ENCODE assay signal across 8 cellular contexts in genomic region chr9:129626944-129627297, GRCh38. TPM values are rescaled to one million over a fixed set of nuclear protein-coding genes. Genes with fewer than 3 reads are reported as not detected.
DNase-seq lines count a peak whose midpoint lies in the region; ATAC-seq lines count a peak whose summit lies in the region.

No MANE protein-coding gene starts in this region.

- peak overlapping the region; percentile 81 for H3K4me3 ChIP-seq in iPS-18a (ENCODE audit: low read length)
- H3K4me3 ChIP-seq in stomach smooth muscle (ENCODE audit: low read length in 2 of 2), result peak overlapping the region; percentile 92 to 97

- peaks cover 8% of the 10 kb centered on the region for H3K4me1 ChIP-seq in iPS-18a (ENCODE audit: control insufficient read depth, low read depth, low read length)
- H3K4me1 ChIP-seq in stomach smooth muscle (ENCODE audit: control insufficient read depth, insufficient read depth, low read length), result peaks cover 48% of the 10 kb centered on the region

- WGBS in adipose tissue, 3 donors, result 4 to 7% (median 4%) methylated on average over 8 of the region's 8 CpGs

- peak overlapping the region; percentile 29 for H3K27ac ChIP-seq in adipose tissue (ENCODE audit: low read depth, low read length)
- H3K27ac ChIP-seq in iPS-18a (ENCODE audit: low read length), result peak overlapping the region; percentile 72
- peak overlapping the region; percentile 89 for H3K27ac ChIP-seq in stomach smooth muscle (ENCODE audit: low read length)

- in situ Hi-C loops in KBM-7 (cut with MboI; ENCODE audit: low pct_unique_long_range_greater_than_20kb, low sequenced_read_pairs), result no loop called here

- H3K9ac ChIP-seq in iPS-18a (ENCODE audit: low read length) (peak overlapping the region; percentile 83), stomach smooth muscle (ENCODE audit: low read length in 2 of 2) (peak overlapping the region; percentile 84 to 93)

- peak; percentile 4 for ATAC-seq in GM18511 (IDR thresholded peaks at IDR 0.05; ENCODE audit: unreplicated experiment)
- no peak for ATAC-seq in HG03457 (IDR thresholded peaks at IDR 0.05; ENCODE audit: unreplicated experiment)

- peaks cover 4% of the 10 kb centered on the region for H3K36me3 ChIP-seq in iPS-18a (ENCODE audit: control insufficient read depth, low read depth, low read length)
- peaks cover 0 to 3% of the 10 kb centered on the region in 2 donors for H3K36me3 ChIP-seq in stomach smooth muscle (ENCODE audit: control insufficient read depth in 2 of 2, insufficient read depth in 2 of 2, low read length in 2 of 2)

- DNase-seq in KBM-7, result peak; percentile 60
- DNase-seq in activated CD4-positive, CD25-positive, alpha-beta regulatory T cell (lab: John Stamatoyannopoulos, UW), result no peak
- DNase-seq in GF-D8 (lab: John Stamatoyannopoulos, UW), result no peak

- H3K9me3 ChIP-seq in iPS-18a (ENCODE audit: control insufficient read depth, low read depth, low read length) (no peaks in the 10 kb centered on the region), stomach smooth muscle (ENCODE audit: control insufficient read depth in 2 of 2, low read length in 2 of 2) (no peaks in the 10 kb centered on the region)

- H3K27me3 ChIP-seq in iPS-18a (ENCODE audit: control insufficient read depth, insufficient read depth, low read length) (peaks cover 3% of the 10 kb centered on the region), stomach smooth muscle (ENCODE audit: control insufficient read depth in 1 of 2, insufficient read depth in 2 of 2, low read length in 2 of 2) (no peaks in the 10 kb centered on the region)

RNA-seq across cellular contexts. Expression of gene NTMT1, which starts 1.0 kb away (rescaled TPM):
- 10 to 100 TPM; 34.2 to 44.5 (median 35.5) TPM for polyA plus RNA-seq in adipose tissue

RNA-seq across cellular contexts. Expression of gene C9orf50, which starts 6.0 kb away (rescaled TPM):
- under 1 TPM in 1 of 3 donors, not detected in 2; 0.04 TPM for polyA plus RNA-seq in adipose tissue

RNA-seq across cellular contexts. Expression of gene ASB6, which starts 15.0 kb away (rescaled TPM):
- 10 to 100 TPM in 1 of 3 donors, 1 to 10 TPM in 2; 8.6 to 16.4 (median 8.9) TPM for polyA plus RNA-seq in adipose tissue

RNA-seq across cellular contexts. Expression of gene PRRX2, which starts 38.5 kb away (rescaled TPM):
- 10 to 100 TPM in 1 of 3 donors, 1 to 10 TPM in 1, under 1 TPM in 1; 0.92 to 13.4 (median 9.3) TPM for polyA plus RNA-seq in adipose tissue

Comparison
In these comparisons a context has a peak if more than half of its experiments do, and no peak if none do; other contexts are left out.
1. H3K27ac ChIP-seq: peak in every context shown above with its lines; median percentile 89 in stomach smooth muscle; 72 in iPS-18a; 29 in adipose tissue.